Comparison of ENCODE assay signal across 1 cellular context in genomic region chr7:17506090-17506489, GRCh38.
A peak's percentile ranks its signal among the peaks of the same experiment; 100 is the strongest.
TF ChIP-seq lines count a peak whose summit lies in the region.

No MANE protein-coding gene starts in this region.

TF ChIP-seq in HepG2, 621 proteins besides CTCF, POLR2A, EP300 and RAD21 (continued from another document and continues in another):
- TF ChIP-seq, protein P1, sequence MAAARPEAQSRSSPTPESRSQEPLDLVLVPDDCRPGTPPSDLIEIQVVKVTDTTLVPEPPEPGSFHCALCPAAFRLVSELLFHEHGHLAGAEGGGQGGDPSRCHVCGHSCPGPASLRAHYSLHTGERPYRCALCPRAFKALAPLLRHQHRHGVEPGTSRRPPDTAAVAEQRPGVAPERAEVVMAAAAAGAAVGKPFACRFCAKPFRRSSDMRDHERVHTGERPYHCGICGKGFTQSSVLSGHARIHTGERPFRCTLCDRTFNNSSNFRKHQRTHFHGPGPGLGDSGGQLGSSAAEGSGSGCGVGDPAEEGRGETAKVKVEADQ (CRISPR knock-in tag; IDR thresholded peaks at IDR 0.05; ENCODE audit: borderline replicate concordance) = 0 out of 2 replicates have a peak, but pooled peaks have one; percentile 26
- TF ChIP-seq NFKBIZ (CRISPR knock-in tag; IDR thresholded peaks at IDR 0.05) (peak; percentile 96; the same call in 1 of the 2 replicates), HMGXB3 (CRISPR knock-in tag; IDR thresholded peaks at IDR 0.05; ENCODE audit: borderline replicate concordance) (peak; percentile 62; the same call in 1 of the 2 replicates), ZNF577 (CRISPR knock-in tag; IDR thresholded peaks at IDR 0.05; ENCODE audit: borderline replicate concordance, low read depth) (no peak), ZFAT (CRISPR knock-in tag; conservative IDR thresholded peaks at IDR 0.05) (no peak), AKAP8 (CRISPR knock-in tag; IDR thresholded peaks at IDR 0.05) (no peak), DPF2 (CRISPR knock-in tag; IDR thresholded peaks at IDR 0.05; ENCODE audit: borderline replicate concordance, low read depth) (peak; percentile 92), CEBPG (CRISPR knock-in tag; IDR thresholded peaks at IDR 0.05) (peak; percentile 95), ZNF615 (CRISPR knock-in tag; IDR thresholded peaks at IDR 0.05; ENCODE audit: borderline replicate concordance) (no peak), MIXL1 (CRISPR knock-in tag; IDR thresholded peaks at IDR 0.05) (peak; percentile 91), ARNT2 (CRISPR knock-in tag; IDR thresholded peaks at IDR 0.05; ENCODE audit: low read depth) (0 out of 2 replicates have a peak, but pooled peaks have one; percentile 47), ZNF891 (CRISPR knock-in tag; IDR thresholded peaks at IDR 0.05) (no peak), FOXO1 (CRISPR knock-in tag; IDR thresholded peaks at IDR 0.05) (peak; percentile 89), TBL1XR1 (IDR thresholded peaks at IDR 0.05; ENCODE audit: borderline replicate concordance, low read length, partially characterized antibody) (peak; percentile 80), PCBP2 (optimal IDR thresholded peaks at IDR 0.05; ENCODE audit: low read depth, low read length, poor library complexity, severe bottlenecking) (no peak), FOXA1 (IDR thresholded peaks at IDR 0.05) (peak; percentile 92), FOXA1 (CRISPR knock-in tag; IDR thresholded peaks at IDR 0.05) (peak; percentile 99), SP5 (CRISPR knock-in tag; IDR thresholded peaks at IDR 0.05; ENCODE audit: borderline replicate concordance, low read depth) (peak; percentile 94), ZNF12 (CRISPR knock-in tag; IDR thresholded peaks at IDR 0.05) (peak; percentile 28; the same call in 1 of the 2 replicates), SIX1 (CRISPR knock-in tag; IDR thresholded peaks at IDR 0.05; ENCODE audit: borderline replicate concordance) (peak; percentile 78; the same call in 1 of the 2 replicates), ZC3H13 (CRISPR knock-in tag; IDR thresholded peaks at IDR 0.05) (no peak), HNF1A (IDR thresholded peaks at IDR 0.05; ENCODE audit: low read depth) (peak; percentile 71), HNF1A (CRISPR knock-in tag; IDR thresholded peaks at IDR 0.05; ENCODE audit: borderline replicate concordance) (peak; percentile 82; the same call in 1 of the 2 replicates), HOXA5 (CRISPR knock-in tag; IDR thresholded peaks at IDR 0.05) (0 out of 2 replicates have a peak, but pooled peaks have one; percentile 49), ZNF225 (CRISPR knock-in tag; IDR thresholded peaks at IDR 0.05) (no peak), FOXA3 (CRISPR knock-in tag; IDR thresholded peaks at IDR 0.05) (peak; percentile 100), ZMYM4 (CRISPR knock-in tag; IDR thresholded peaks at IDR 0.05) (peak; percentile 93), MED8 (CRISPR knock-in tag; IDR thresholded peaks at IDR 0.05; ENCODE audit: insufficient replicate concordance) (no peak), FOXJ3 (CRISPR knock-in tag; IDR thresholded peaks at IDR 0.05; ENCODE audit: borderline replicate concordance) (peak; percentile 95; the same call in 1 of the 2 replicates), TEAD3 (CRISPR knock-in tag; optimal IDR thresholded peaks at IDR 0.05; ENCODE audit: borderline replicate concordance) (peak; percentile 81), ZNF781 (CRISPR knock-in tag; IDR thresholded peaks at IDR 0.05; ENCODE audit: borderline replicate concordance, not compliant biosample characterization) (no peak), MIER3 (CRISPR knock-in tag; IDR thresholded peaks at IDR 0.05; ENCODE audit: borderline replicate concordance) (peak; percentile 90; the same call in 1 of the 2 replicates), REPIN1 (CRISPR knock-in tag; IDR thresholded peaks at IDR 0.05; ENCODE audit: borderline replicate concordance, low read depth) (0 out of 2 replicates have a peak, but pooled peaks have one; percentile 55), GATAD1 (CRISPR knock-in tag; IDR thresholded peaks at IDR 0.05) (peak; percentile 42; the same call in 1 of the 2 replicates), FOXC1 (CRISPR knock-in tag; IDR thresholded peaks at IDR 0.05; ENCODE audit: borderline replicate concordance) (no peak), FOXK1 (CRISPR knock-in tag; IDR thresholded peaks at IDR 0.05; ENCODE audit: borderline replicate concordance, low read depth) (peak; percentile 86; the same call in 1 of the 2 replicates), RARA (CRISPR knock-in tag; IDR thresholded peaks at IDR 0.05) (peak; percentile 99), ZNF558 (CRISPR knock-in tag; IDR thresholded peaks at IDR 0.05; ENCODE audit: borderline replicate concordance) (no peak)
- TF ChIP-seq, protein P2, sequence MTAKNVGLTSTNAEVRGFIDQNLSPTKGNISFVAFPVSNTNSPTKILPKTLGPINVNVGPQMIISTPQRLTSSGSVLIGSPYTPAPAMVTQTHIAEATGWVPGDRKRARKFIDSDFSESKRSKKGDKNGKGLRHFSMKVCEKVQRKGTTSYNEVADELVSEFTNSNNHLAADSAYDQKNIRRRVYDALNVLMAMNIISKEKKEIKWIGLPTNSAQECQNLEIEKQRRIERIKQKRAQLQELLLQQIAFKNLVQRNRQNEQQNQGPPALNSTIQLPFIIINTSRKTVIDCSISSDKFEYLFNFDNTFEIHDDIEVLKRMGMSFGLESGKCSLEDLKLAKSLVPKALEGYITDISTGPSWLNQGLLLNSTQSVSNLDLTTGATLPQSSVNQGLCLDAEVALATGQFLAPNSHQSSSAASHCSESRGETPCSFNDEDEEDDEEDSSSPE (CRISPR knock-in tag; IDR thresholded peaks at IDR 0.05) = peak; percentile 23; the same call in 1 of the 2 replicates
- TF ChIP-seq, protein P3, sequence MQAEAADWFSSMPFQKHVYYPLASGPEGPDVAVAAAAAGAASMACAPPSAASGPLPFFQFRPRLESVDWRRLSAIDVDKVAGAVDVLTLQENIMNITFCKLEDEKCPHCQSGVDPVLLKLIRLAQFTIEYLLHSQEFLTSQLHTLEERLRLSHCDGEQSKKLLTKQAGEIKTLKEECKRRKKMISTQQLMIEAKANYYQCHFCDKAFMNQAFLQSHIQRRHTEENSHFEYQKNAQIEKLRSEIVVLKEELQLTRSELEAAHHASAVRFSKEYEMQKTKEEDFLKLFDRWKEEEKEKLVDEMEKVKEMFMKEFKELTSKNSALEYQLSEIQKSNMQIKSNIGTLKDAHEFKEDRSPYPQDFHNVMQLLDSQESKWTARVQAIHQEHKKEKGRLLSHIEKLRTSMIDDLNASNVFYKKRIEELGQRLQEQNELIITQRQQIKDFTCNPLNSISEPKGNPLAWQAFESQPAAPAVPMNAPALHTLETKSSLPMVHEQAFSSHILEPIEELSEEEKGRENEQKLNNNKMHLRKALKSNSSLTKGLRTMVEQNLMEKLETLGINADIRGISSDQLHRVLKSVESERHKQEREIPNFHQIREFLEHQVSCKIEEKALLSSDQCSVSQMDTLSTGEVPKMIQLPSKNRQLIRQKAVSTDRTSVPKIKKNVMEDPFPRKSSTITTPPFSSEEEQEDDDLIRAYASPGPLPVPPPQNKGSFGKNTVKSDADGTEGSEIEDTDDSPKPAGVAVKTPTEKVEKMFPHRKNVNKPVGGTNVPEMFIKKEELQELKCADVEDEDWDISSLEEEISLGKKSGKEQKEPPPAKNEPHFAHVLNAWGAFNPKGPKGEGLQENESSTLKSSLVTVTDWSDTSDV (CRISPR knock-in tag; IDR thresholded peaks at IDR 0.05) = no peak
- TF ChIP-seq, protein P4, sequence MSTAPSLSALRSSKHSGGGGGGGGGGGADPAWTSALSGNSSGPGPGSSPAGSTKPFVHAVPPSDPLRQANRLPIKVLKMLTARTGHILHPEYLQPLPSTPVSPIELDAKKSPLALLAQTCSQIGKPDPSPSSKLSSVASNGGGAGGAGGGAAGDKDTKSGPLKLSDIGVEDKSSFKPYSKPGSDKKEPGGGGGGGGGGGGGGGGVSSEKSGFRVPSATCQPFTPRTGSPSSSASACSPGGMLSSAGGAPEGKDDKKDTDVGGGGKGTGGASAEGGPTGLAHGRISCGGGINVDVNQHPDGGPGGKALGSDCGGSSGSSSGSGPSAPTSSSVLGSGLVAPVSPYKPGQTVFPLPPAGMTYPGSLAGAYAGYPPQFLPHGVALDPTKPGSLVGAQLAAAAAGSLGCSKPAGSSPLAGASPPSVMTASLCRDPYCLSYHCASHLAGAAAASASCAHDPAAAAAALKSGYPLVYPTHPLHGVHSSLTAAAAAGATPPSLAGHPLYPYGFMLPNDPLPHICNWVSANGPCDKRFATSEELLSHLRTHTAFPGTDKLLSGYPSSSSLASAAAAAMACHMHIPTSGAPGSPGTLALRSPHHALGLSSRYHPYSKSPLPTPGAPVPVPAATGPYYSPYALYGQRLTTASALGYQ (CRISPR knock-in tag; IDR thresholded peaks at IDR 0.05) = peak; percentile 96
- TF ChIP-seq, protein P5, sequence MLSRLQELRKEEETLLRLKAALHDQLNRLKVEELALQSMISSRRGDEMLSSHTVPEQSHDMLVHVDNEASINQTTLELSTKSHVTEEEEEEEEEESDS (CRISPR knock-in tag; IDR thresholded peaks at IDR 0.05; ENCODE audit: borderline replicate concordance) = no peak
